15 cellular contexts compared by ENCODE assay signal in genomic region chr16:52548261-52549010, GRCh38. TPM values are rescaled to one million over a fixed set of nuclear protein-coding genes. Genes with fewer than 3 reads are reported as not detected.
DNase-seq lines count a peak whose midpoint lies in the region; ATAC-seq, FAIRE-seq and TF ChIP-seq lines count a peak whose summit lies in the region.
"Had no signal": no experiment of that assay in that cellular context is flagged by ENCODE, and none has a peak within 500 bp of the region (broad histone marks: within the 10 kb centered on the region; RNA-seq: fewer than 3 reads in every experiment).

No MANE protein-coding gene starts in this region.

- H3K27me3 Mint-ChIP-seq in astrocyte (ENCODE audit: low read depth, unreplicated experiment) (peaks cover 24% of the 10 kb centered on the region), nephron progenitor cell (ENCODE audit: low read depth, poor library complexity) (peaks cover 88% of the 10 kb centered on the region)
- H3K27me3 Mint-ChIP-seq in activated T-helper 1 cell treated with anti-CD3 and anti-CD28 coated beads, Interleukin-12 subunit alpha, Interleukin-12 subunit beta, Interleukin-2, Interleukin-4 antibody, amounts not matched to agents 30 ng/mL and 10 ng/mL and 1 ng/mL, durations not matched to agents 14 hours and 24 hours and 36 hours (ENCODE audit: insufficient read depth) = peaks cover 40% of the 10 kb centered on the region

- H3K4me1 ChIP-seq in astrocyte (ENCODE audit: insufficient read depth, low read length) = peaks cover 4% of the 10 kb centered on the region
- peaks cover 6 to 23% (median 12%) of the 10 kb centered on the region in 3 donors for H3K4me1 ChIP-seq in esophagus squamous epithelium
- H3K4me1 ChIP-seq: BE2C had no signal

- peak; percentile 60 for ATAC-seq in HG03460 (IDR thresholded peaks at IDR 0.05; ENCODE audit: unreplicated experiment)
- ATAC-seq: activated CD4-positive, alpha-beta T cell treated with anti-CD3 and anti-CD28 coated beads for 36 hours; heart left ventricle; T-helper 17 cell had no signal

- H3K4me1 Mint-ChIP-seq in astrocyte (ENCODE audit: low read depth, unreplicated experiment) = peaks cover 3% of the 10 kb centered on the region
- peaks cover 18% of the 10 kb centered on the region for H3K4me1 Mint-ChIP-seq in nephron progenitor cell
- H3K4me1 Mint-ChIP-seq in activated T-helper 1 cell treated with anti-CD3 and anti-CD28 coated beads, Interleukin-12 subunit alpha, Interleukin-12 subunit beta, Interleukin-2, Interleukin-4 antibody, amounts not matched to agents 30 ng/mL and 10 ng/mL and 1 ng/mL, durations not matched to agents 14 hours and 24 hours and 36 hours (ENCODE audit: low read depth) = no peaks in the 10 kb centered on the region
- H3K4me1 Mint-ChIP-seq: T-helper 17 cell had no signal

- FAIRE-seq in astrocyte (lab: Jason Lieb, UNC) = no peak

- H3K36me3 Mint-ChIP-seq in astrocyte (ENCODE audit: low read depth, unreplicated experiment) (no peaks in the 10 kb centered on the region), nephron progenitor cell (ENCODE audit: low read depth) (no peaks in the 10 kb centered on the region)
- H3K36me3 Mint-ChIP-seq in activated T-helper 1 cell treated with anti-CD3 and anti-CD28 coated beads, Interleukin-12 subunit alpha, Interleukin-12 subunit beta, Interleukin-2, Interleukin-4 antibody, amounts not matched to agents 30 ng/mL and 10 ng/mL and 1 ng/mL, durations not matched to agents 14 hours and 24 hours and 36 hours (ENCODE audit: low read depth) = no peaks in the 10 kb centered on the region

- H3K9me3 Mint-ChIP-seq in astrocyte (ENCODE audit: unreplicated experiment) = no peaks in the 10 kb centered on the region
- H3K9me3 Mint-ChIP-seq in nephron progenitor cell = no peaks in the 10 kb centered on the region
- H3K9me3 Mint-ChIP-seq in activated T-helper 1 cell treated with anti-CD3 and anti-CD28 coated beads, Interleukin-12 subunit alpha, Interleukin-12 subunit beta, Interleukin-2, Interleukin-4 antibody, amounts not matched to agents 30 ng/mL and 10 ng/mL and 1 ng/mL, durations not matched to agents 14 hours and 24 hours and 36 hours = no peaks in the 10 kb centered on the region

- no peak for TF ChIP-seq POLR2A in esophagus squamous epithelium (IDR thresholded peaks at IDR 0.05)

- H3K9me3 ChIP-seq in astrocyte (ENCODE audit: insufficient read depth, low read depth, low read length) (no peaks in the 10 kb centered on the region), esophagus squamous epithelium (no peaks in the 10 kb centered on the region)
- H3K9me3 ChIP-seq: BE2C, heart left ventricle, left ventricle myocardium inferior had no signal

- H3K27me3 ChIP-seq in astrocyte (ENCODE audit: insufficient read depth, low read length) = peaks cover 35% of the 10 kb centered on the region
- peaks cover 0 to 80% (median 7%) of the 10 kb centered on the region in 4 donors for H3K27me3 ChIP-seq in esophagus squamous epithelium

- no peaks in the 10 kb centered on the region for H3K79me2 ChIP-seq in astrocyte (ENCODE audit: insufficient read depth, low read length)

- H2AFZ ChIP-seq in astrocyte (ENCODE audit: low read depth, low read length) = no peak overlapping the region

- WGBS in esophagus squamous epithelium, 2 donors = 53 to 59% methylated on average over 8 to 10 of the region's 10 CpGs

- H3K4me3 ChIP-seq in GM12865 (ENCODE audit: low read depth, low read length) (no peak overlapping the region), astrocyte (ENCODE audit: insufficient read depth, low read depth, low read length) (no peak overlapping the region), esophagus squamous epithelium (no peak overlapping the region)
- H3K4me3 ChIP-seq: heart left ventricle had no signal

- H3K27ac Mint-ChIP-seq in astrocyte (ENCODE audit: unreplicated experiment) (no peak overlapping the region), nephron progenitor cell (no peak overlapping the region)
- H3K27ac Mint-ChIP-seq in activated T-helper 1 cell treated with anti-CD3 and anti-CD28 coated beads, Interleukin-12 subunit alpha, Interleukin-12 subunit beta, Interleukin-2, Interleukin-4 antibody, amounts not matched to agents 30 ng/mL and 10 ng/mL and 1 ng/mL, durations not matched to agents 14 hours and 24 hours and 36 hours = no peak overlapping the region
- H3K27ac Mint-ChIP-seq: activated CD4-positive, alpha-beta T cell treated with anti-CD3 and anti-CD28 coated beads for 36 hours; naive B cell; T-helper 17 cell had no signal

- no peak for TF ChIP-seq CTCF in GM12865 (IDR thresholded peaks at IDR 0.05; ENCODE audit: insufficient read depth, low read depth, low read length, missing control alignments)
- TF ChIP-seq CTCF in astrocyte (IDR thresholded peaks at IDR 0.05; ENCODE audit: insufficient read depth, low read depth, low read length) = no peak
- TF ChIP-seq CTCF in nephron progenitor cell (IDR thresholded peaks at IDR 0.05) = no peak
- TF ChIP-seq CTCF in esophagus squamous epithelium (IDR thresholded peaks at IDR 0.05) = no peak

- no peaks in the 10 kb centered on the region for H3K36me3 ChIP-seq in astrocyte (ENCODE audit: insufficient read depth, low read length)
- H3K36me3 ChIP-seq in esophagus squamous epithelium = no peaks in the 10 kb centered on the region
- H3K36me3 ChIP-seq: BE2C, heart left ventricle, left ventricle myocardium inferior had no signal

- no peaks in the 10 kb centered on the region for H4K20me1 ChIP-seq in astrocyte (ENCODE audit: insufficient read depth, low read length)

- DNase-seq in GM12865 (ENCODE audit: low read depth) (peak; percentile 7), astrocyte (ENCODE audit: low read depth) (no peak), nephron progenitor cell (no peak), cortex of kidney (lab: John Stamatoyannopoulos, UW) (no peak), esophagus squamous epithelium (lab: John Stamatoyannopoulos, UW) (no peak), activated gamma-delta T cell (lab: John Stamatoyannopoulos, UW) (no peak)
- no peak for DNase-seq in activated T-helper 1 cell treated with anti-CD3 and anti-CD28 coated beads, Interleukin-12 subunit alpha, Interleukin-12 subunit beta, Interleukin-2, Interleukin-4 antibody, amounts not matched to agents 30 ng/mL and 10 ng/mL and 1 ng/mL, durations not matched to agents 14 hours and 24 hours and 36 hours (ENCODE audit: low spot score)
- DNase-seq: activated CD4-positive, alpha-beta T cell treated with anti-CD3 and anti-CD28 coated beads for 36 hours; BE2C; heart left ventricle; Karpas-422; left ventricle myocardium inferior; naive B cell; T-helper 17 cell had no signal

- H3K4me3 Mint-ChIP-seq in astrocyte (ENCODE audit: unreplicated experiment) = peak overlapping the region; percentile 83
- peak overlapping the region; percentile 80 for H3K4me3 Mint-ChIP-seq in nephron progenitor cell
- H3K4me3 Mint-ChIP-seq in activated T-helper 1 cell treated with anti-CD3 and anti-CD28 coated beads, Interleukin-12 subunit alpha, Interleukin-12 subunit beta, Interleukin-2, Interleukin-4 antibody, amounts not matched to agents 30 ng/mL and 10 ng/mL and 1 ng/mL, durations not matched to agents 14 hours and 24 hours and 36 hours = no peak overlapping the region
- H3K4me3 Mint-ChIP-seq: activated CD4-positive, alpha-beta T cell treated with anti-CD3 and anti-CD28 coated beads for 36 hours; T-helper 17 cell had no signal

- H3K27ac ChIP-seq in astrocyte (ENCODE audit: low read depth, low read length) (no peak overlapping the region), esophagus squamous epithelium (no peak overlapping the region)
- H3K27ac ChIP-seq: heart left ventricle, left ventricle myocardium inferior had no signal

- H3K9ac ChIP-seq in astrocyte (ENCODE audit: low read length) = no peak overlapping the region

- intact Hi-C loops in activated T-helper 1 cell treated with anti-CD3 and anti-CD28 coated beads, Interleukin-12 subunit alpha, Interleukin-12 subunit beta, Interleukin-2, Interleukin-4 antibody, amounts not matched to agents 30 ng/mL and 10 ng/mL and 1 ng/mL, durations not matched to agents 14 hours and 24 hours and 36 hours (cut with micrococcal nuclease) = no loop called here
- intact Hi-C loops in esophagus squamous epithelium (cut with DNase I) = no loop called here

- no peak overlapping the region for H3K4me2 ChIP-seq in astrocyte (ENCODE audit: low read length)

RNA-seq across cellular contexts. Expression of gene TOX3, which starts 1.5 kb away (rescaled TPM):
- 1.9 and 2.3 TPM in 2 replicates for total RNA-seq in astrocyte
- not detected in 2 replicates for total RNA-seq in activated T-helper 1 cell treated with anti-CD3 and anti-CD28 coated beads, Interleukin-12 subunit alpha, Interleukin-12 subunit beta, Interleukin-2, Interleukin-4 antibody, amounts not matched to agents 30 ng/mL and 10 ng/mL and 1 ng/mL, durations not matched to agents 14 hours and 24 hours and 36 hours
- 1 to 10 TPM in 1 of 4 donors, under 1 TPM in 2, not detected in 1; 0.09 to 1.1 (median 0.11) TPM for total RNA-seq in esophagus squamous epithelium
- total RNA-seq: activated CD4-positive, alpha-beta T cell treated with anti-CD3 and anti-CD28 coated beads for 36 hours; left ventricle myocardium inferior; T-helper 17 cell had no signal
